In genomic region chr6:11788043-11788442, GRCh38 we compare ENCODE assay signal across 26 cellular contexts. TPM values are rescaled to one million over a fixed set of nuclear protein-coding genes. Genes with fewer than 3 reads are reported as not detected.
A peak's percentile ranks its signal among the peaks of the same experiment; 100 is the strongest.
DNase-seq lines count a peak whose midpoint lies in the region; ATAC-seq and TF ChIP-seq lines count a peak whose summit lies in the region.
"Had no signal": no experiment of that assay in that cellular context is flagged by ENCODE, and none has a peak within 500 bp of the region (broad histone marks: within the 10 kb centered on the region; RNA-seq: fewer than 3 reads in every experiment).

No MANE protein-coding gene starts in this region.

- H3K4me2 ChIP-seq in PC-3 (ENCODE audit: low read length) (no peak overlapping the region), GM23248 (ENCODE audit: unreplicated experiment) (no peak overlapping the region)
- H3K4me2 ChIP-seq: GM23338, PC-9 had no signal

- CTCF ChIA-PET in PC-3 (lab: Charles Lee), result no interaction called here

- H3K4me3 ChIP-seq in GM12865 (ENCODE audit: low read depth, low read length) (no peak overlapping the region), PC-3 (ENCODE audit: low read length) (no peak overlapping the region), GM23248 (no peak overlapping the region)
- H3K4me3 ChIP-seq: GM23338, MG63, PC-9, SJCRH30 had no signal

- H3K36me3 ChIP-seq in PC-3 (ENCODE audit: low read depth, low read length), result no peaks in the 10 kb centered on the region
- no peaks in the 10 kb centered on the region for H3K36me3 ChIP-seq in GM23248 (ENCODE audit: low read depth)
- H3K36me3 ChIP-seq: MG63, SJCRH30 had no signal

- H3K27me3 ChIP-seq in PC-3 (ENCODE audit: low read length), result no peaks in the 10 kb centered on the region
- H3K27me3 ChIP-seq in GM23248 (replicated peaks; ENCODE audit: insufficient read depth), result no peaks in the 10 kb centered on the region
- H3K27me3 ChIP-seq: MG63, SJCRH30 had no signal

- H3K79me2 ChIP-seq in PC-3 (ENCODE audit: low read length) (no peaks in the 10 kb centered on the region), GM23248 (ENCODE audit: insufficient read depth) (no peaks in the 10 kb centered on the region)

- H3K4me1 ChIP-seq in PC-3 (ENCODE audit: insufficient read depth, low read length), result peaks cover 14% of the 10 kb centered on the region
- peaks cover 4% of the 10 kb centered on the region; the same call in 1 of the 2 replicates for H3K4me1 ChIP-seq in GM23248 (ENCODE audit: insufficient read depth)
- H3K4me1 ChIP-seq: SJCRH30 had no signal

- WGBS in GM23248 (ENCODE audit: low coverage in 1 of 2, low lambda C conversion rate in 2 of 2, missing lambda C conversion rate in 2 of 2), 2 experiments, result 92 to 94% methylated on average over 4 of the region's 4 CpGs

- no peaks in the 10 kb centered on the region for H3K9me3 ChIP-seq in PC-3 (ENCODE audit: low read length)
- no peaks in the 10 kb centered on the region for H3K9me3 ChIP-seq in GM23248 (ENCODE audit: low read depth)
- H3K9me3 ChIP-seq: MG63, SJCRH30 had no signal

- intact Hi-C loops in PC-3 (cut with micrococcal nuclease), result no loop called here

- ATAC-seq in HG03520 (IDR thresholded peaks at IDR 0.05; ENCODE audit: unreplicated experiment), result no peak
- no peak for ATAC-seq in PC-3
- ATAC-seq: GM23338, Right ventricle myocardium inferior, SK-N-SH treated with all-trans-retinoic acid at 6 μM for 48 hours had no signal

- no peak overlapping the region for H3K27ac ChIP-seq in PC-3 (ENCODE audit: low read length)
- no peak overlapping the region for H3K27ac ChIP-seq in GM23248
- H3K27ac ChIP-seq: PC-9, SJCRH30 had no signal

- in situ Hi-C loops in KBM-7 (cut with MboI; ENCODE audit: low pct_unique_long_range_greater_than_20kb, low sequenced_read_pairs) (no loop called here), GM23248 (cut with MboI) (no loop called here)

- H3F3A ChIP-seq in PC-3 (ENCODE audit: low read length, unreplicated experiment) (no peaks in the 10 kb centered on the region), GM23248 (ENCODE audit: insufficient read depth) (peaks cover 7% of the 10 kb centered on the region; the same call in 1 of the 2 replicates)

- TF ChIP-seq CTCF in GM12865 (IDR thresholded peaks at IDR 0.05; ENCODE audit: insufficient read depth, low read depth, low read length, missing control alignments), result no peak
- TF ChIP-seq CTCF in PC-3 (conservative IDR thresholded peaks at IDR 0.05; ENCODE audit: low read depth, low read length), result no peak

- no TSS peak for BruUV-seq in PC-3 (replicated peaks; lab: Mats Ljungman, UMichigan)

- H2AFZ ChIP-seq in PC-3 (ENCODE audit: low read length), result no peak overlapping the region
- no peak overlapping the region for H2AFZ ChIP-seq in GM23248
- H2AFZ ChIP-seq: GM23338, PC-9 had no signal

- H4K20me1 ChIP-seq in PC-3 (ENCODE audit: low read length) (no peaks in the 10 kb centered on the region), GM23248 (ENCODE audit: insufficient read depth) (no peaks in the 10 kb centered on the region)

- no peak overlapping the region for H3K9ac ChIP-seq in PC-3 (ENCODE audit: low read length)
- H3K9ac ChIP-seq in GM23248, result no peak overlapping the region

- peak; percentile 54 for DNase-seq in GM12865 (ENCODE audit: low read depth)
- DNase-seq in KBM-7, result peak; percentile 24
- DNase-seq in SKM-1 treated with dmso at 0.1 percent for 144 hours (lab: John Stamatoyannopoulos, UW; ENCODE audit: unreplicated experiment), result peak; percentile 36
- DNase-seq in islet precursor cell, result peak; percentile 9
- DNase-seq in PC-3, result no peak
- DNase-seq in GM23248, result no peak
- DNase-seq in stimulated activated naive CD4-positive, alpha-beta T cell (lab: John Stamatoyannopoulos, UW), result no peak
- DNase-seq: Calu3; CD8-positive, alpha-beta memory T cell; DMS79 treated with DMSO at 0.1 percent for 48 hours; H9; MG63; NCI-H1048; NCI-H1417; NCI-H1694; NCI-H2029 treated with DMSO at 0.1 percent for 48 hours; NCI-H446 treated with DMSO at 0.1 percent for 48 hours; NCI-H526; PC-9; SJCRH30; T-helper 1 cell had no signal

- no peaks in the 10 kb centered on the region; the same call in 1 of the 2 replicates for H3K9me2 ChIP-seq in PC-3 (replicated peaks; ENCODE audit: low read length)
- H3K9me2 ChIP-seq in GM23248 (ENCODE audit: insufficient read depth), result no peaks in the 10 kb centered on the region

- POLR2A ChIA-PET in PC-3 (lab: Charles Lee; ENCODE audit: unreplicated experiment), result no interaction called here

RNA-seq across cellular contexts. Expression of gene ADTRP, which starts 9.4 kb away (rescaled TPM):
- 2.0 TPM in 1 of 2 replicates, not detected in the other for total RNA-seq in PC-3 (2014; rRNA removed)
- total RNA-seq in GM23248 (2014; rRNA removed; shearing (Covaris generic)), result 0.63 and 1.3 TPM in 2 replicates
- 2.6 and 3.4 TPM in 2 replicates for polyA plus RNA-seq in GM23248 (2016; fragmentation: Nextera tagmentation; extraction: Ambion mirVana)
- total RNA-seq: A673, GM23338, H9, Right ventricle myocardium inferior, SJCRH30 had no signal
- polyA plus RNA-seq: CD8-positive, alpha-beta memory T cell; GM23338 had no signal

Comparison
In these comparisons a context has a peak if more than half of its experiments do, and no peak if none do; other contexts are left out.
1. DNase-seq: peak in GM12865 (single experiment), KBM-7 (single experiment), SKM-1 treated with dmso at 0.1 percent for 144 hours (single experiment) and islet precursor cell (single experiment); none in PC-3 (single experiment), GM23248 (single experiment) and stimulated activated naive CD4-positive, alpha-beta T cell (0 of 6).